ENCODE assay signal across 8 cellular contexts in the genomic region with DNA sequence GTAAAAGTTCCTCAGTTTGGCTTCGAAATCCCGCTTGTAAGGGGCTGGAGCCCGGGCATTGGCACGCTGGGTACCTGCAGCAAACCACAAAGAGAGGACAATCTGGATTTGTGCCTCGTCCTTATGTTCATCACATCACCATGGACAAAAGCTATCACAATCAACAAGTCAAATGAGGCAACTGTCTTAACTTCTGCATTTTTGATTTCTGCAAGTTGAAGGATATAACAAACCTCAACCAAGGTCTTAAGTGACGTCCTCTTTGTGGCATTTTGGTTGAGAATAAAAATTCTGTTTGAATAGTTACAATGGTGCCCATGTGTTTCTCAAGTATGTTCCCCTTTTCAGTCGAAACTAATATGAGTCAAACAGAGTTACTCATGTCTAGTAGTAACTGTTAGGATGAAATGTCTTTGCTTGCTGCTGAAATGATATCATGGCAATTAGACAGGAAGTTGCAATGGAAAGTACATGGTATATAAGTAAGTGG.
DNase-seq lines count a peak whose midpoint lies in the region; ATAC-seq and TF ChIP-seq lines count a peak whose summit lies in the region.

No MANE protein-coding gene starts in this region.

- H3K27me3 ChIP-seq in OCI-LY1 (ENCODE audit: insufficient read depth, low read length) (no peaks in the 10 kb centered on the region), thoracic aorta (replicated peaks; ENCODE audit: insufficient read depth) (no peaks in the 10 kb centered on the region)

- peak overlapping the region; percentile 96 for H3K27ac ChIP-seq in OCI-LY1 (ENCODE audit: low read depth, low read length, poor library complexity, severe bottlenecking)
- H3K27ac ChIP-seq in thoracic aorta, result peak overlapping the region in 1 of 2 donors; percentile 29

- peak overlapping the region; percentile 57 for H3K4me2 ChIP-seq in OCI-LY1 (ENCODE audit: low read length)

- no peaks in the 10 kb centered on the region for H3K36me3 ChIP-seq in OCI-LY1 (ENCODE audit: insufficient read depth, low read length)
- no peaks in the 10 kb centered on the region for H3K36me3 ChIP-seq in thoracic aorta

- 0 out of 2 replicates have a peak, but pooled peaks cover 4% of the 10 kb centered on the region for H3K9me3 ChIP-seq in OCI-LY1 (ENCODE audit: low read length)
- H3K9me3 ChIP-seq in thoracic aorta, result no peaks in the 10 kb centered on the region

- H3K4me3 ChIP-seq in OCI-LY1 (ENCODE audit: low read depth, low read length, poor library complexity, severe bottlenecking), result peak overlapping the region; percentile 34
- no peak overlapping the region for H3K4me3 ChIP-seq in thoracic aorta

- H3K4me1 ChIP-seq in OCI-LY1 (ENCODE audit: insufficient read depth, low read length, severe bottlenecking) (peaks cover 59% of the 10 kb centered on the region), thoracic aorta (ENCODE audit: control insufficient read depth in 1 of 2, low read depth in 2 of 2) (peaks cover 11 to 13% of the 10 kb centered on the region in 2 donors)

- no peak for DNase-seq in thoracic aorta (ENCODE audit: low spot score)
- no peak for DNase-seq in activated CD8-positive, alpha-beta memory T cell treated with anti-CD3 and anti-CD28 coated beads, Interleukin-2, amount 50 U/mL, for 4 hours
- DNase-seq in stimulated activated naive CD4-positive, alpha-beta T cell treated with Interleukin-2 at 50 U/mL for 16 hours (lab: John Stamatoyannopoulos, UW), result no peak
- no peak for DNase-seq in activated effector memory CD4-positive, alpha-beta T cell treated with Interleukin-2 at 50 U/mL for 16 hours

- H3F3A ChIP-seq in OCI-LY1 (ENCODE audit: insufficient read depth, low read length), result no peaks in the 10 kb centered on the region

- peak overlapping the region; percentile 50 for H3K9ac ChIP-seq in OCI-LY1 (ENCODE audit: low read length)

- no peaks in the 10 kb centered on the region for H4K20me1 ChIP-seq in OCI-LY1 (ENCODE audit: insufficient read depth, low read length)

- no peaks in the 10 kb centered on the region for H3K79me2 ChIP-seq in OCI-LY1 (ENCODE audit: insufficient read depth, low read length)

- TF ChIP-seq CTCF in OCI-LY1 (IDR thresholded peaks at IDR 0.05; ENCODE audit: low read length) (no peak), thoracic aorta (IDR thresholded peaks at IDR 0.05) (no peak)

- no peak overlapping the region for H2AFZ ChIP-seq in OCI-LY1 (ENCODE audit: low read length)

- H3K9me2 ChIP-seq in OCI-LY1 (ENCODE audit: low read depth, low read length), result no peaks in the 10 kb centered on the region

- ATAC-seq in GM18907 (IDR thresholded peaks at IDR 0.05; ENCODE audit: unreplicated experiment), result peak; percentile 95
- peak; percentile 71 for ATAC-seq in HG02852 (IDR thresholded peaks at IDR 0.05; ENCODE audit: unreplicated experiment)
- ATAC-seq in esophagus mucosa, result peak; percentile 64
- ATAC-seq in thoracic aorta (ENCODE audit: insufficient number of reproducible peaks, low FRiP score, low read depth), result peak; percentile 38

Comparison
In these comparisons a context has a peak if more than half of its experiments do, and no peak if none do; other contexts are left out.
1. ATAC-seq: peak in every context shown above with its lines; median percentile 95 in GM18907; 71 in HG02852; 64 in esophagus mucosa; 38 in thoracic aorta.